In genomic region chr22:35305525-35306070, GRCh38 we compare ENCODE assay signal across 19 cellular contexts. TPM values are rescaled to one million over a fixed set of nuclear protein-coding genes. Genes with fewer than 3 reads are reported as not detected.
A peak's percentile ranks its signal among the peaks of the same experiment; 100 is the strongest.
DNase-seq lines count a peak whose midpoint lies in the region; ATAC-seq and TF ChIP-seq lines count a peak whose summit lies in the region.
"Had no signal": no experiment of that assay in that cellular context is flagged by ENCODE, and none has a peak within 500 bp of the region (broad histone marks: within the 10 kb centered on the region; RNA-seq: fewer than 3 reads in every experiment).

No MANE protein-coding gene starts in this region.

- no peaks in the 10 kb centered on the region for H3K36me3 Mint-ChIP-seq in neural crest cell (ENCODE audit: low read depth)

- H3K9me3 Mint-ChIP-seq in neural crest cell = no peaks in the 10 kb centered on the region
- H3K9me3 Mint-ChIP-seq: stimulated activated naive CD8-positive, alpha-beta T cell treated with anti-CD3 and anti-CD28 coated beads, Interleukin-15, Interleukin-2, amounts not matched to agents 100 ng/mL and 50 ng/mL, for 24 hours had no signal

- TF ChIP-seq EP300 in esophagus muscularis mucosa (IDR thresholded peaks at IDR 0.05) = no peak

- ATAC-seq in GM18907 (IDR thresholded peaks at IDR 0.05; ENCODE audit: unreplicated experiment) = no peak
- ATAC-seq: HCT116 had no signal

- TF ChIP-seq CTCF in AG09309 (IDR thresholded peaks at IDR 0.05; ENCODE audit: control insufficient read depth, insufficient read depth, low read depth, low read length, missing control alignments) = no peak
- no peak for TF ChIP-seq CTCF in esophagus muscularis mucosa (IDR thresholded peaks at IDR 0.05)
- no peak for TF ChIP-seq CTCF in neural crest cell (conservative IDR thresholded peaks at IDR 0.05)
- TF ChIP-seq CTCF in tibial artery (IDR thresholded peaks at IDR 0.05) = no peak

- peak; percentile 31 for DNase-seq in AG09309 (ENCODE audit: low read depth)
- DNase-seq in EH (ENCODE audit: low read depth) = peak; percentile 43
- no peak for DNase-seq in esophagus muscularis mucosa (ENCODE audit: extremely low spot score)
- no peak for DNase-seq in neural crest cell (ENCODE audit: low read depth, low spot score)
- no peak for DNase-seq in activated CD8-positive, alpha-beta memory T cell treated with anti-CD3 and anti-CD28 coated beads, Interleukin-2, amount 50 U/mL, for 4 hours
- DNase-seq in kidney tubule cell (ENCODE audit: low spot score) = no peak
- no peak for DNase-seq in tibial artery
- DNase-seq: activated effector memory CD4-positive, alpha-beta T cell treated with Interleukin-2 at 50 U/mL for 16 hours; GDM1; KBM-7; mesendoderm; NCI-H1105; NCI-H69; OCI-M1; retina had no signal

- 90% methylated on average over 8 of the region's 8 CpGs for WGBS in esophagus muscularis mucosa

- peaks cover 42 to 58% (median 42%) of the 10 kb centered on the region in 4 donors for H3K4me1 ChIP-seq in esophagus muscularis mucosa
- peaks cover 0 to 24% (median 12%) of the 10 kb centered on the region in 4 donors for H3K4me1 ChIP-seq in tibial artery

- H3K9me3 ChIP-seq in esophagus muscularis mucosa (no peaks in the 10 kb centered on the region), tibial artery (no peaks in the 10 kb centered on the region)

- peak; percentile 12 for TF ChIP-seq POLR2A in esophagus muscularis mucosa (IDR thresholded peaks at IDR 0.05; ENCODE audit: low read depth)

- no peaks in the 10 kb centered on the region for H3K27me3 ChIP-seq in esophagus muscularis mucosa
- H3K27me3 ChIP-seq in tibial artery = no peaks in the 10 kb centered on the region
- H3K27me3 ChIP-seq: dorsolateral prefrontal cortex had no signal

- no peaks in the 10 kb centered on the region for H3K27me3 Mint-ChIP-seq in neural crest cell (ENCODE audit: low read depth)
- H3K27me3 Mint-ChIP-seq: stimulated activated naive CD8-positive, alpha-beta T cell treated with anti-CD3 and anti-CD28 coated beads, Interleukin-15, Interleukin-2, amounts not matched to agents 100 ng/mL and 50 ng/mL, for 24 hours had no signal

- peaks cover 0 to 15% (median 3%) of the 10 kb centered on the region in 4 donors for H3K36me3 ChIP-seq in esophagus muscularis mucosa
- H3K36me3 ChIP-seq in tibial artery = peaks cover 0 to 4% (median 0%) of the 10 kb centered on the region in 3 donors

- peak overlapping the region; percentile 84 for H3K27ac Mint-ChIP-seq in neural crest cell (ENCODE audit: unreplicated experiment)

- peaks cover 22% of the 10 kb centered on the region for H3K4me1 Mint-ChIP-seq in neural crest cell

- H3K4me3 ChIP-seq in AG09309 (ENCODE audit: control insufficient read depth, low read depth, low read length) (no peak overlapping the region), esophagus muscularis mucosa (no peak overlapping the region), tibial artery (no peak overlapping the region)
- H3K4me3 ChIP-seq: dorsolateral prefrontal cortex had no signal

- H3K4me3 Mint-ChIP-seq in neural crest cell = peak overlapping the region; percentile 25
- H3K4me3 Mint-ChIP-seq: stimulated activated naive CD8-positive, alpha-beta T cell treated with anti-CD3 and anti-CD28 coated beads, Interleukin-15, Interleukin-2, amounts not matched to agents 100 ng/mL and 50 ng/mL, for 24 hours had no signal

- no peak overlapping the region for H3K27ac ChIP-seq in esophagus muscularis mucosa (replicated peaks in 1 of 4)
- no peak overlapping the region for H3K27ac ChIP-seq in tibial artery
- H3K27ac ChIP-seq: dorsolateral prefrontal cortex had no signal

- intact Hi-C loops in esophagus muscularis mucosa (cut with DNase I) = no loop called here
- intact Hi-C loops in tibial artery (cut with DNase I; ENCODE audit: low total_unique reads) = no loop called here

RNA-seq across cellular contexts. Expression of gene TOM1, which starts 5.9 kb away (rescaled TPM):
- total RNA-seq in esophagus muscularis mucosa = 10 to 100 TPM; 22.8 to 44.6 (median 35.8) TPM
- total RNA-seq in neural crest cell = 24.6 and 24.7 TPM in 2 replicates

RNA-seq across cellular contexts. Expression of gene HMGXB4, which starts 48.3 kb away (rescaled TPM):
- total RNA-seq in esophagus muscularis mucosa (10 to 100 TPM; 12.4 to 19.9 (median 17.0) TPM), neural crest cell (44.6 and 44.7 TPM in 2 replicates)

Comparison
In these comparisons a context has a peak if more than half of its experiments do, and no peak if none do; other contexts are left out.
1. DNase-seq: peak in AG09309 (single experiment) and EH (single experiment); none in esophagus muscularis mucosa (single experiment), neural crest cell (single experiment), activated CD8-positive, alpha-beta memory T cell treated with anti-CD3 and anti-CD28 coated beads, Interleukin-2, amount 50 U/mL, for 4 hours (single experiment), kidney tubule cell (single experiment) and tibial artery (0 of 2).